In genomic region chr5:163894645-163895044, GRCh38 we compare ENCODE assay signal across 15 cellular contexts.
DNase-seq lines count a peak whose midpoint lies in the region; ATAC-seq lines count a peak whose summit lies in the region.
"Had no signal": no experiment of that assay in that cellular context is flagged by ENCODE, and none has a peak within 500 bp of the region (broad histone marks: within the 10 kb centered on the region; RNA-seq: fewer than 3 reads in every experiment).

No MANE protein-coding gene starts in this region.

- no peaks in the 10 kb centered on the region for H3K4me1 ChIP-seq in naive thymus-derived CD4-positive, alpha-beta T cell (ENCODE audit: control insufficient read depth in 2 of 2, insufficient read depth in 2 of 2, low read length in 2 of 2)
- H3K4me1 ChIP-seq: adrenal gland, sigmoid colon had no signal

- no peaks in the 10 kb centered on the region for H3K27me3 Mint-ChIP-seq in naive thymus-derived CD4-positive, alpha-beta T cell
- H3K27me3 Mint-ChIP-seq: activated T-cell treated with anti-CD3 and anti-CD28 coated beads, Interleukin-2, amount 50 U/mL, for 24 hours; IgD-negative memory B cell had no signal

- H3K4me3 ChIP-seq in naive thymus-derived CD4-positive, alpha-beta T cell (ENCODE audit: low read length), result no peak overlapping the region
- H3K4me3 ChIP-seq: adrenal gland, sigmoid colon had no signal

- DNase-seq in HCEC 1CT (peak; percentile 91), NOMO-1 treated with DMSO at 0.1 percent for 48 hours (lab: John Stamatoyannopoulos, UW; ENCODE audit: unreplicated experiment) (peak; percentile 81), dedifferentiated amniotic fluid mesenchymal stem cell (ENCODE audit: extremely low spot score) (peak; percentile 61), NCI-H69 (lab: John Stamatoyannopoulos, UW) (no peak)
- no peak for DNase-seq in naive thymus-derived CD4-positive, alpha-beta T cell
- DNase-seq: activated T-cell treated with anti-CD3 and anti-CD28 coated beads, Interleukin-2, amount 50 U/mL, for 24 hours; adrenal gland; effector memory CD4-positive, alpha-beta T cell; left ventricle myocardium superior; NCI-H1930; nephron progenitor cell; sigmoid colon had no signal

- POLR2A ChIA-PET in naive thymus-derived CD4-positive, alpha-beta T cell (lab: Charles Lee), result no interaction called here

- CTCF ChIA-PET in naive thymus-derived CD4-positive, alpha-beta T cell (lab: Charles Lee), result no interaction called here

- no peak overlapping the region for H3K4me3 Mint-ChIP-seq in naive thymus-derived CD4-positive, alpha-beta T cell
- H3K4me3 Mint-ChIP-seq: activated T-cell treated with anti-CD3 and anti-CD28 coated beads, Interleukin-2, amount 50 U/mL, for 24 hours; IgD-negative memory B cell; nephron progenitor cell had no signal

- no peak overlapping the region for H3K27ac ChIP-seq in naive thymus-derived CD4-positive, alpha-beta T cell (ENCODE audit: low read depth, low read length)
- H3K27ac ChIP-seq: adrenal gland, sigmoid colon had no signal

- H3K36me3 ChIP-seq in naive thymus-derived CD4-positive, alpha-beta T cell (ENCODE audit: control insufficient read depth in 2 of 3, insufficient read depth in 3 of 3, low read length in 3 of 3), result no peaks in the 10 kb centered on the region
- H3K36me3 ChIP-seq: adrenal gland, sigmoid colon had no signal

- no peaks in the 10 kb centered on the region for H3K4me1 Mint-ChIP-seq in naive thymus-derived CD4-positive, alpha-beta T cell
- H3K4me1 Mint-ChIP-seq: nephron progenitor cell had no signal

- H3K36me3 Mint-ChIP-seq in naive thymus-derived CD4-positive, alpha-beta T cell, result peaks cover 0 to 3% (median 0%) of the 10 kb centered on the region in 5 donors
- H3K36me3 Mint-ChIP-seq: IgD-negative memory B cell had no signal

- peak; percentile 80 for ATAC-seq in naive thymus-derived CD4-positive, alpha-beta T cell
- ATAC-seq in HG03039 (IDR thresholded peaks at IDR 0.05; ENCODE audit: unreplicated experiment), result no peak
- ATAC-seq in HG03354 (IDR thresholded peaks at IDR 0.05; ENCODE audit: poor library complexity, severe bottlenecking, unreplicated experiment), result no peak
- ATAC-seq: left ventricle myocardium superior had no signal

- intact Hi-C loops in naive thymus-derived CD4-positive, alpha-beta T cell (cut with micrococcal nuclease), result no loop called here

- H3K9me3 Mint-ChIP-seq in naive thymus-derived CD4-positive, alpha-beta T cell, result peaks cover 0 to 5% (median 3%) of the 10 kb centered on the region in 11 donors
- H3K9me3 Mint-ChIP-seq: nephron progenitor cell had no signal

- H3K9me3 ChIP-seq in naive thymus-derived CD4-positive, alpha-beta T cell (ENCODE audit: control insufficient read depth in 2 of 3, low read length in 3 of 3), result no peaks in the 10 kb centered on the region
- H3K9me3 ChIP-seq: adrenal gland, sigmoid colon had no signal

- H3K27ac Mint-ChIP-seq in naive thymus-derived CD4-positive, alpha-beta T cell, result no peak overlapping the region
- H3K27ac Mint-ChIP-seq: activated T-cell treated with anti-CD3 and anti-CD28 coated beads, Interleukin-2, amount 50 U/mL, for 24 hours; nephron progenitor cell had no signal

- no peaks in the 10 kb centered on the region for H3K27me3 ChIP-seq in naive thymus-derived CD4-positive, alpha-beta T cell (ENCODE audit: control insufficient read depth in 2 of 2, insufficient read depth in 2 of 2, low read length in 2 of 2)
- H3K27me3 ChIP-seq: adrenal gland, sigmoid colon had no signal

Comparison
In these comparisons a context has a peak if more than half of its experiments do, and no peak if none do; other contexts are left out.
1. DNase-seq: peak in HCEC 1CT (single experiment), NOMO-1 treated with DMSO at 0.1 percent for 48 hours (single experiment) and dedifferentiated amniotic fluid mesenchymal stem cell (single experiment); none in naive thymus-derived CD4-positive, alpha-beta T cell (0 of 9) and NCI-H69 (single experiment).